1 cellular context compared by ENCODE assay signal in genomic region chr14:73394317-73394716, GRCh38.
TF ChIP-seq lines count a peak whose summit lies in the region.

No MANE protein-coding gene starts in this region.

TF ChIP-seq in GM12878, 131 proteins besides CTCF, POLR2A, EP300 and RAD21 (continued from another document):
- TF ChIP-seq ZNF592 (IDR thresholded peaks at IDR 0.05) (no peak), GATAD2B (conservative IDR thresholded peaks at IDR 0.05; ENCODE audit: low read depth) (no peak), E2F4 (IDR thresholded peaks at IDR 0.05; ENCODE audit: low read depth, low read length) (no peak), STAT3 (IDR thresholded peaks at IDR 0.05; ENCODE audit: low read depth, low read length) (no peak), ZNF274 (IDR thresholded peaks at IDR 0.05; ENCODE audit: insufficient read depth, insufficient read length) (no peak), MTA3 (IDR thresholded peaks at IDR 0.05; ENCODE audit: borderline replicate concordance, low read length) (no peak), HDAC6 (IDR thresholded peaks at IDR 0.05; ENCODE audit: unreplicated experiment) (no peak), MAX (IDR thresholded peaks at IDR 0.05; ENCODE audit: low read depth, low read length) (no peak), CHD4 (IDR thresholded peaks at IDR 0.05) (no peak)
TF ChIP-seq in GM12878: peak in this region for 2.
